In the genomic region with DNA sequence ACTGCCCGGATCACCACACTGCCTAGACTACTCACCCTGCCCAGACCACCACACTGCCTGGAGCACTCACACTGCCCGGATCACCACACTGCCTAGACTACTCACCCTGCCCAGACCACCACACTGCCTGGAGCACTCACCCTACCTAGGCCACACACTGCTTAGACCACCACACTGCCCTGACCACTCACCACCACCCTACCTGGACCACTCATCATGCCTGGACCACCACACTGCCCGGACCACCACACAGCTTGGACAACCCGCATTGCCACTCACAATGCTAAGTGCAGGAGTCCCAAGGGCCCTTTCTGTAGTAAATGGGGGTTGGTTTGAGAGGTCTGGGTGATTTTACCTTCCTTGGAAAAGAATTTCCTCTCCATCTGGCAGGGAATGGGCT, we compare ENCODE assay signal across 1 cellular context.
TF ChIP-seq lines count a peak whose summit lies in the region.

No MANE protein-coding gene starts in this region.

TF ChIP-seq in HEK293, 187 proteins besides CTCF, POLR2A, EP300 and RAD21:
- TF ChIP-seq ZNF223 (tag by site-specific recombination; IDR thresholded peaks at IDR 0.05), result peak; percentile 88
